15 cellular contexts compared by ENCODE assay signal in genomic region chr9:134652291-134653225, GRCh38. TPM values are rescaled to one million over a fixed set of nuclear protein-coding genes. Genes with fewer than 3 reads are reported as not detected.
"Had no signal": no experiment of that assay in that cellular context is flagged by ENCODE, and none has a peak within 500 bp of the region (broad histone marks: within the 10 kb centered on the region; RNA-seq: fewer than 3 reads in every experiment).

No MANE protein-coding gene starts in this region.

- H3K36me3 Mint-ChIP-seq: activated CD4-positive, alpha-beta memory T cell treated with anti-CD3 and anti-CD28 coated beads for 36 hours; activated CD8-positive, alpha-beta memory T cell treated with anti-CD3 and anti-CD28 coated beads, Interleukin-2, amount 10 ng/mL, durations not matched to agents 7 days and 5 days; activated naive CD4-positive, alpha-beta T cell treated with anti-CD3 and anti-CD28 coated beads, Interleukin-2, amount 10 ng/mL, durations not matched to agents 7 days and 5 days had no signal

- DNase-seq: activated CD4-positive, alpha-beta memory T cell treated with anti-CD3 and anti-CD28 coated beads for 36 hours; activated CD4-positive, alpha-beta T cell treated with anti-CD3 and anti-CD28 coated beads for 36 hours; activated CD8-positive, alpha-beta memory T cell treated with anti-CD3 and anti-CD28 coated beads, Interleukin-2, amount 10 ng/mL, durations not matched to agents 7 days and 5 days; activated naive CD4-positive, alpha-beta T cell treated with anti-CD3 and anti-CD28 coated beads, Interleukin-2, amount 10 ng/mL, durations not matched to agents 7 days and 5 days; activated T-cell treated with anti-CD3 and anti-CD28 coated beads, Interleukin-2, amount 50 U/mL, for 1 hour; mesendoderm; stimulated activated CD4-positive, alpha-beta T cell treated with anti-CD3 and anti-CD28 coated beads, Interleukin-15, amount 100 ng/mL, for 24 hours; stimulated activated CD4-positive, alpha-beta T cell treated with anti-CD3 and anti-CD28 coated beads, Interleukin-4, amount 100 ng/mL, for 1 hour; upper lobe of left lung had no signal

- H3K9me3 Mint-ChIP-seq: activated CD4-positive, alpha-beta memory T cell treated with anti-CD3 and anti-CD28 coated beads for 36 hours; activated naive CD4-positive, alpha-beta T cell treated with anti-CD3 and anti-CD28 coated beads, Interleukin-2, amount 10 ng/mL, durations not matched to agents 7 days and 5 days; activated T-helper 2 cell treated with anti-CD3 and anti-CD28 coated beads, Interferon-gamma antibody, Interleukin-2, Interleukin-4, amounts not matched to agents 10 μg/mL and 5 μg/mL and 100 μg/mL, durations not matched to agents 14 hours and 24 hours and 36 hours; nephron; stimulated activated naive CD8-positive, alpha-beta T cell treated with anti-CD3 and anti-CD28 coated beads, Interleukin-15, Interleukin-2, amounts not matched to agents 100 ng/mL and 50 ng/mL, for 24 hours had no signal

- H3K4me1 Mint-ChIP-seq: activated CD4-positive, alpha-beta T cell treated with anti-CD3 and anti-CD28 coated beads for 36 hours; activated CD8-positive, alpha-beta memory T cell treated with anti-CD3 and anti-CD28 coated beads, Interleukin-2, amount 10 ng/mL, durations not matched to agents 7 days and 5 days; activated naive CD4-positive, alpha-beta T cell treated with anti-CD3 and anti-CD28 coated beads, Interleukin-2, amount 10 ng/mL, durations not matched to agents 7 days and 5 days had no signal

- H3K36me3 ChIP-seq: ovary, suprapubic skin, upper lobe of left lung had no signal

- H3K27me3 Mint-ChIP-seq: activated CD4-positive, alpha-beta memory T cell treated with anti-CD3 and anti-CD28 coated beads for 36 hours; activated CD4-positive, alpha-beta T cell treated with anti-CD3 and anti-CD28 coated beads for 36 hours; activated CD8-positive, alpha-beta memory T cell treated with anti-CD3 and anti-CD28 coated beads, Interleukin-2, amount 10 ng/mL, durations not matched to agents 7 days and 5 days; activated naive CD4-positive, alpha-beta T cell treated with anti-CD3 and anti-CD28 coated beads, Interleukin-2, amount 10 ng/mL, durations not matched to agents 7 days and 5 days; stimulated activated naive CD8-positive, alpha-beta T cell treated with anti-CD3 and anti-CD28 coated beads, Interleukin-15, Interleukin-2, amounts not matched to agents 100 ng/mL and 50 ng/mL, for 24 hours had no signal

- H3K27me3 ChIP-seq: ovary, suprapubic skin, upper lobe of left lung had no signal

- H3K4me3 Mint-ChIP-seq: activated CD4-positive, alpha-beta memory T cell treated with anti-CD3 and anti-CD28 coated beads for 36 hours; activated CD4-positive, alpha-beta T cell treated with anti-CD3 and anti-CD28 coated beads for 36 hours; activated CD8-positive, alpha-beta memory T cell treated with anti-CD3 and anti-CD28 coated beads, Interleukin-2, amount 10 ng/mL, durations not matched to agents 7 days and 5 days; activated naive CD4-positive, alpha-beta T cell treated with anti-CD3 and anti-CD28 coated beads, Interleukin-2, amount 10 ng/mL, durations not matched to agents 7 days and 5 days; nephron; stimulated activated naive CD8-positive, alpha-beta T cell treated with anti-CD3 and anti-CD28 coated beads, Interleukin-15, Interleukin-2, amounts not matched to agents 100 ng/mL and 50 ng/mL, for 24 hours had no signal

- H3K4me3 ChIP-seq: ovary, suprapubic skin, upper lobe of left lung had no signal

- H3K27ac ChIP-seq: ovary, suprapubic skin, upper lobe of left lung had no signal

- H3K27ac Mint-ChIP-seq: activated CD4-positive, alpha-beta memory T cell treated with anti-CD3 and anti-CD28 coated beads for 36 hours; activated CD4-positive, alpha-beta T cell treated with anti-CD3 and anti-CD28 coated beads for 36 hours; activated CD8-positive, alpha-beta memory T cell treated with anti-CD3 and anti-CD28 coated beads, Interleukin-2, amount 10 ng/mL, durations not matched to agents 7 days and 5 days; activated naive CD4-positive, alpha-beta T cell treated with anti-CD3 and anti-CD28 coated beads, Interleukin-2, amount 10 ng/mL, durations not matched to agents 7 days and 5 days; activated T-helper 2 cell treated with anti-CD3 and anti-CD28 coated beads, Interferon-gamma antibody, Interleukin-2, Interleukin-4, amounts not matched to agents 10 μg/mL and 5 μg/mL and 100 μg/mL, durations not matched to agents 14 hours and 24 hours and 36 hours; stimulated activated naive CD8-positive, alpha-beta T cell treated with anti-CD3 and anti-CD28 coated beads, Interleukin-15, Interleukin-2, amounts not matched to agents 100 ng/mL and 50 ng/mL, for 24 hours had no signal

- ATAC-seq: activated CD4-positive, alpha-beta T cell treated with anti-CD3 and anti-CD28 coated beads for 36 hours; activated CD8-positive, alpha-beta memory T cell treated with anti-CD3 and anti-CD28 coated beads, Interleukin-2, amount 10 ng/mL, durations not matched to agents 7 days and 5 days; esophagus mucosa had no signal

- H3K9me3 ChIP-seq: ovary, suprapubic skin, upper lobe of left lung had no signal

RNA-seq across cellular contexts. Expression of gene COL5A1, which starts 11.0 kb away (rescaled TPM):
- total RNA-seq: activated T-helper 2 cell treated with anti-CD3 and anti-CD28 coated beads, Interferon-gamma antibody, Interleukin-2, Interleukin-4, amounts not matched to agents 10 μg/mL and 5 μg/mL and 100 μg/mL, durations not matched to agents 14 hours and 24 hours and 36 hours had no signal
